Comparison of ENCODE assay signal across 15 cellular contexts in genomic region chr20:4876301-4876700, GRCh38. TPM values are rescaled to one million over a fixed set of nuclear protein-coding genes. Genes with fewer than 3 reads are reported as not detected.
DNase-seq lines count a peak whose midpoint lies in the region; ATAC-seq and TF ChIP-seq lines count a peak whose summit lies in the region.
"Had no signal": no experiment of that assay in that cellular context is flagged by ENCODE, and none has a peak within 500 bp of the region (broad histone marks: within the 10 kb centered on the region; RNA-seq: fewer than 3 reads in every experiment).

No MANE protein-coding gene starts in this region.

- H3K4me3 ChIP-seq in OCI-LY1 (ENCODE audit: low read depth, low read length, poor library complexity, severe bottlenecking) (no peak overlapping the region), thyroid gland (replicated peaks in 1 of 3) (no peak overlapping the region)
- H3K4me3 ChIP-seq: PC-9, SJSA1 had no signal

- H3K27ac Mint-ChIP-seq in activated CD4-positive, alpha-beta T cell treated with anti-CD3 and anti-CD28 coated beads for 36 hours = peak overlapping the region; percentile 31
- H3K27ac Mint-ChIP-seq in activated CD4-positive, alpha-beta T cell treated with anti-CD3 and anti-CD28 coated beads, Interleukin-2, amount 10 ng/mL, durations not matched to agents 7 days and 5 days = no peak overlapping the region
- peak overlapping the region in 3 of 5 experiments; percentile 56 to 69 (median 69) for H3K27ac Mint-ChIP-seq in brain
- no peak overlapping the region for H3K27ac Mint-ChIP-seq in chondrocyte (ENCODE audit: unreplicated experiment)

- no peaks in the 10 kb centered on the region for H3K27me3 ChIP-seq in OCI-LY1 (ENCODE audit: insufficient read depth, low read length)
- no peaks in the 10 kb centered on the region for H3K27me3 ChIP-seq in thyroid gland
- H3K27me3 ChIP-seq: SJSA1 had no signal

- H2AFZ ChIP-seq in OCI-LY1 (ENCODE audit: low read length) = no peak overlapping the region
- H2AFZ ChIP-seq: PC-9 had no signal

- H3K9me3 Mint-ChIP-seq in activated CD4-positive, alpha-beta T cell treated with anti-CD3 and anti-CD28 coated beads for 36 hours (ENCODE audit: low read depth) = no peaks in the 10 kb centered on the region
- no peaks in the 10 kb centered on the region for H3K9me3 Mint-ChIP-seq in activated CD4-positive, alpha-beta T cell treated with anti-CD3 and anti-CD28 coated beads, Interleukin-2, amount 10 ng/mL, durations not matched to agents 7 days and 5 days
- no peaks in the 10 kb centered on the region for H3K9me3 Mint-ChIP-seq in brain
- H3K9me3 Mint-ChIP-seq in chondrocyte (ENCODE audit: low read depth) = no peaks in the 10 kb centered on the region

- POLR2A ChIA-PET in activated CD4-positive, alpha-beta T cell treated with anti-CD3 and anti-CD28 coated beads for 36 hours (lab: Charles Lee) = no interaction called here
- POLR2A ChIA-PET in activated CD4-positive, alpha-beta T cell treated with anti-CD3 and anti-CD28 coated beads, Interleukin-2, amount 10 ng/mL, durations not matched to agents 7 days and 5 days (lab: Charles Lee) = no interaction called here

- H3K4me2 ChIP-seq in OCI-LY1 (ENCODE audit: low read length) = no peak overlapping the region
- H3K4me2 ChIP-seq: PC-9 had no signal

- no peaks in the 10 kb centered on the region for H3K4me1 Mint-ChIP-seq in activated CD4-positive, alpha-beta T cell treated with anti-CD3 and anti-CD28 coated beads for 36 hours
- H3K4me1 Mint-ChIP-seq in activated CD4-positive, alpha-beta T cell treated with anti-CD3 and anti-CD28 coated beads, Interleukin-2, amount 10 ng/mL, durations not matched to agents 7 days and 5 days = peaks cover 5% of the 10 kb centered on the region
- H3K4me1 Mint-ChIP-seq in brain (peaks cover 28% of the 10 kb centered on the region), chondrocyte (ENCODE audit: low read depth) (peaks cover 6% of the 10 kb centered on the region)

- H3K27me3 Mint-ChIP-seq in activated CD4-positive, alpha-beta T cell treated with anti-CD3 and anti-CD28 coated beads for 36 hours = no peaks in the 10 kb centered on the region
- no peaks in the 10 kb centered on the region for H3K27me3 Mint-ChIP-seq in activated CD4-positive, alpha-beta T cell treated with anti-CD3 and anti-CD28 coated beads, Interleukin-2, amount 10 ng/mL, durations not matched to agents 7 days and 5 days
- H3K27me3 Mint-ChIP-seq in brain (no peaks in the 10 kb centered on the region), chondrocyte (ENCODE audit: low read depth) (no peaks in the 10 kb centered on the region)

- H3K9ac ChIP-seq in OCI-LY1 (ENCODE audit: low read length) = no peak overlapping the region

- H3K9me3 ChIP-seq in OCI-LY1 (ENCODE audit: low read length) = no peaks in the 10 kb centered on the region
- no peaks in the 10 kb centered on the region for H3K9me3 ChIP-seq in thyroid gland
- H3K9me3 ChIP-seq: SJSA1 had no signal

- no peak for TF ChIP-seq CTCF in OCI-LY1 (IDR thresholded peaks at IDR 0.05; ENCODE audit: low read length)
- no peak for TF ChIP-seq CTCF in brain (conservative IDR thresholded peaks at IDR 0.05)
- TF ChIP-seq CTCF in thyroid gland (IDR thresholded peaks at IDR 0.05) = no peak
- no peak for TF ChIP-seq CTCF in chondrocyte (IDR thresholded peaks at IDR 0.05)

- H3K4me3 Mint-ChIP-seq in activated CD4-positive, alpha-beta T cell treated with anti-CD3 and anti-CD28 coated beads for 36 hours = no peak overlapping the region
- no peak overlapping the region for H3K4me3 Mint-ChIP-seq in activated CD4-positive, alpha-beta T cell treated with anti-CD3 and anti-CD28 coated beads, Interleukin-2, amount 10 ng/mL, durations not matched to agents 7 days and 5 days
- no peak overlapping the region for H3K4me3 Mint-ChIP-seq in brain
- H3K4me3 Mint-ChIP-seq in chondrocyte (ENCODE audit: unreplicated experiment) = no peak overlapping the region

- intact Hi-C loops in activated CD4-positive, alpha-beta T cell treated with anti-CD3 and anti-CD28 coated beads for 36 hours (cut with DNase I, micrococcal nuclease) = no loop called here
- intact Hi-C loops in thyroid gland (cut with DNase I) = no loop called here

- H3K4me1 ChIP-seq in OCI-LY1 (ENCODE audit: insufficient read depth, low read length, severe bottlenecking) (peaks cover 14% of the 10 kb centered on the region), thyroid gland (peaks cover 7 to 13% of the 10 kb centered on the region in 2 donors)
- H3K4me1 ChIP-seq: SJSA1 had no signal

- H4K20me1 ChIP-seq in OCI-LY1 (ENCODE audit: insufficient read depth, low read length) = no peaks in the 10 kb centered on the region

- H3K36me3 Mint-ChIP-seq in activated CD4-positive, alpha-beta T cell treated with anti-CD3 and anti-CD28 coated beads for 36 hours (ENCODE audit: low read depth) = peaks cover 29% of the 10 kb centered on the region
- H3K36me3 Mint-ChIP-seq in activated CD4-positive, alpha-beta T cell treated with anti-CD3 and anti-CD28 coated beads, Interleukin-2, amount 10 ng/mL, durations not matched to agents 7 days and 5 days (ENCODE audit: low read depth) = peaks cover 19% of the 10 kb centered on the region
- H3K36me3 Mint-ChIP-seq in brain (peaks cover 63% of the 10 kb centered on the region), chondrocyte (ENCODE audit: low read depth) (peaks cover 28% of the 10 kb centered on the region)

- H3K27ac ChIP-seq in OCI-LY1 (ENCODE audit: low read depth, low read length, poor library complexity, severe bottlenecking) (peak overlapping the region; percentile 39), thyroid gland (peak overlapping the region in 2 of 3 donors; percentile 44 to 50)
- H3K27ac ChIP-seq: C4-2B, PC-9, SJSA1 had no signal

- H3F3A ChIP-seq in OCI-LY1 (ENCODE audit: insufficient read depth, low read length) = no peaks in the 10 kb centered on the region; the same call in 1 of the 2 replicates

- CTCF ChIA-PET in activated CD4-positive, alpha-beta T cell treated with anti-CD3 and anti-CD28 coated beads for 36 hours (lab: Charles Lee) = no interaction called here
- CTCF ChIA-PET in activated CD4-positive, alpha-beta T cell treated with anti-CD3 and anti-CD28 coated beads, Interleukin-2, amount 10 ng/mL, durations not matched to agents 7 days and 5 days (lab: Charles Lee) = interaction anchor here (2.1 kb wide), 1 partner anchor 9 kb away, joined by 6 read pairs; no protein-coding TSS in a partner anchor

- no peaks in the 10 kb centered on the region for H3K79me2 ChIP-seq in OCI-LY1 (ENCODE audit: insufficient read depth, low read length)

- TF ChIP-seq POLR2A in thyroid gland (IDR thresholded peaks at IDR 0.05) = no peak

- 79 to 87% methylated on average over 4 of the region's 4 CpGs for WGBS in thyroid gland, 2 donors

- DNase-seq in activated CD4-positive, alpha-beta T cell treated with anti-CD3 and anti-CD28 coated beads for 36 hours = no peak
- DNase-seq in activated CD4-positive, alpha-beta T cell treated with anti-CD3 and anti-CD28 coated beads, Interleukin-2, amount 10 ng/mL, durations not matched to agents 7 days and 5 days = no peak
- DNase-seq in thyroid gland (no peak), chondrocyte (ENCODE audit: low spot score) (no peak)
- DNase-seq: KG1; NK-92 treated with Interleukin-12 subunit alpha and Interleukin-12 subunit beta, amount 100 ng/mL, for 24 hours; PC-9; SW 1271; T-helper 2 cell had no signal

- H3K9me2 ChIP-seq in OCI-LY1 (ENCODE audit: low read depth, low read length) = no peaks in the 10 kb centered on the region

- no peak for ATAC-seq in activated CD4-positive, alpha-beta T cell treated with anti-CD3 and anti-CD28 coated beads for 36 hours
- no peak for ATAC-seq in HG03280 (IDR thresholded peaks at IDR 0.05; ENCODE audit: unreplicated experiment)

- H3K36me3 ChIP-seq in OCI-LY1 (ENCODE audit: insufficient read depth, low read length) (peaks cover 85% of the 10 kb centered on the region), thyroid gland (peaks cover 11 to 17% of the 10 kb centered on the region in 2 donors)
- H3K36me3 ChIP-seq: SJSA1 had no signal

RNA-seq across cellular contexts. Expression of gene RASSF2, which starts 52.9 kb away (rescaled TPM):
- 10 to 100 TPM; 49.1 to 53.7 TPM for total RNA-seq in activated CD4-positive, alpha-beta T cell treated with anti-CD3 and anti-CD28 coated beads for 36 hours
- total RNA-seq in activated CD4-positive, alpha-beta T cell treated with anti-CD3 and anti-CD28 coated beads, Interleukin-2, amount 10 ng/mL, durations not matched to agents 7 days and 5 days = 10 to 100 TPM; 61.6 to 70.5 TPM
- polyA plus RNA-seq in brain (ENCODE audit: insufficient read depth, low read depth, low replicate concordance) = 40.6 TPM
- total RNA-seq in thyroid gland = 10 to 100 TPM in 1 of 4 donors, 1 to 10 TPM in 3; 5.7 to 13.2 (median 8.8) TPM
- 2.1 to 21.3 TPM (median 20.3 TPM) in 3 replicates for total RNA-seq in chondrocyte
- total RNA-seq: HT-29 had no signal

Comparison
In these comparisons a context has a peak if more than half of its experiments do, and no peak if none do; other contexts are left out.
1. H3K27ac Mint-ChIP-seq: peak in activated CD4-positive, alpha-beta T cell treated with anti-CD3 and anti-CD28 coated beads for 36 hours (single experiment) and brain (3 of 5); none in activated CD4-positive, alpha-beta T cell treated with anti-CD3 and anti-CD28 coated beads, Interleukin-2, amount 10 ng/mL, durations not matched to agents 7 days and 5 days (single experiment) and chondrocyte (single experiment).